In the genomic region with DNA sequence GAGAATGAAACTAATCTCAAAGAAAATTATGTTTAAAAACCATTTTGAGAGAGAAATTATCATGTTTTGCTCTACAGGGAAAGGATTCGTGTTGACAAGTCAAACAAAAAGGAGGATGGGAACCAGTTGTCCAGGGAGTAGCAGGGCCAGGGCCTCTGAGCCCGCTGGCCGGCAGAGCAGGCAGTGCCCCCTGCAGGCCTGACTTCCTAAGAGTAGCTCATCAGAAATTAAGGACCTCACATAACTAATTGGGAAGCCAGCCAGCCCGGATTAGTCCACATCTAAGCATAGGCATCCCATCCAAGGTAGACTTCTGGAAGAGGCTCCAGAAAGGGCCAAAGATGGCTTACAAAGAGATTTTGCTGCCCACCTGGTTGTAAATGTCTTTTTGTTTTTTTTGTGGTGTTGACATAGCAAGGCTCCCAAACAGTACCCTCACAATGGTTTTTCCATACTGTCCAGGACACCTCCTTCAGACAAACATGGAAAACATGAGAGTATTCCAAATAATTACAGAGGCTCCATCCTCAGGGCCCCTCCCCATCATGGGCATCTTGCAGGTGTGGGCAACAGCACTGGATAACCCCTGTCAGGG, we compare ENCODE assay signal across 1 cellular context.
TF ChIP-seq lines count a peak whose summit lies in the region.

No MANE protein-coding gene starts in this region.

TF ChIP-seq in GM12878, 131 proteins besides CTCF, POLR2A, EP300 and RAD21 (continued from another document):
- TF ChIP-seq CEBPB (IDR thresholded peaks at IDR 0.05; ENCODE audit: borderline replicate concordance in 1 of 2, low read depth in 2 of 2, low read length in 2 of 2): no peak
- no peak for TF ChIP-seq HDAC6 (IDR thresholded peaks at IDR 0.05; ENCODE audit: unreplicated experiment)
- peak; percentile 42; the same call in 1 of the 2 replicates for TF ChIP-seq SMC3 (IDR thresholded peaks at IDR 0.05; ENCODE audit: borderline replicate concordance, low read length)
- TF ChIP-seq RUNX3 (IDR thresholded peaks at IDR 0.05; ENCODE audit: low read length): no peak
